8 cellular contexts compared by ENCODE assay signal in the genomic region with DNA sequence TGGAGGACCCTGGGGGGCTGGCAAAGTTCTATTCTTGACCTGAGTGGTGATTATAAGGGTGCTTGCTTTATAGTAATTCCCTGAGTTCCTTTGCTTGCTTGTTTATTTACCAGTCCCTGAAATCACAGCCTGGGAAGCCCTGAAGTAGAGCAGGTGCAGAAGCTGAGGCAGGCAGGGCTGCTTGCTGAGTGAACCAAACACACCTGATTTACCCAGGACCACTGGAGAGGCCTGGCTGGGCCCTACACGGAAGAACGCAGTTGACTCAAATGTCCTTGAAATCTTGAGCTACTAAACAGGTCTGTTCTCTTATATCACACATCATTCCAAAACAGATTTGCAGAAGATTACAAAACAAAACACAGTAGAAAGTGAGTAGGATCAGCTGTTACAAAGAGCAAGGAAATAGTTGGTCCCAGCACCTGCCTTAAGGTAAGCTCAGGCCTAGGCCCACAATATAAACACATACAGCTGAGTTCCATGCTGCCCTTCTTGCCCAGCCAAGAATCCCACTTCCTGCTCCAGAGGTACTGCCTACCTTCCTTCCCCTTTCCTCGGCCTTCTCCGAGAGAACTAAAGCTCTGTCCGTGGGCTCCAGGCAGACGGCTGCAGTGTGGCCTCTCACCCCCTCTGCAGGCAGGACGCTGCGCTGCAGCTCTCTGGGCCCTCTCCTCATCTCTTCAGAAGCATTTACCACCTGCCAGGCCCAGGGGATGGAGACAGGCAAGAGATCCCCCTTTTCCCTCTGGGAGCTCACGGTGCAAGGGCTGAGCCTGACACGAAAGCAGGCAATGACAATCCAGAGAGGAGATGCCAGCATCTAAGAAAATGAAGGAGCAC. TPM values are rescaled to one million over a fixed set of nuclear protein-coding genes. Genes with fewer than 3 reads are reported as not detected.
DNase-seq lines count a peak whose midpoint lies in the region; ATAC-seq and TF ChIP-seq lines count a peak whose summit lies in the region.

No MANE protein-coding gene starts in this region.

- DNase-seq in AG10803 (ENCODE audit: low read depth) (peak; percentile 57), NCI-H526 treated with DMSO at 0.1 percent for 48 hours (lab: John Stamatoyannopoulos, UW) (peak; percentile 72), dorsolateral prefrontal cortex (peak; percentile 67 to 85 (median 80)), lung microvascular endothelial cell (ENCODE audit: low read depth in 2 of 2) (peak; percentile 78 to 83)
- DNase-seq in activated CD4-positive, alpha-beta T cell treated with anti-CD3 and anti-CD28 coated beads, Interleukin-2, amount 50 U/mL, for 48 hours: peak; percentile 76 to 82
- DNase-seq in stimulated activated CD8-positive, alpha-beta memory T cell treated with anti-CD3 and anti-CD28 coated beads, Interleukin-15, amount 100 ng/mL, for 4 hours (ENCODE audit: low read depth in 2 of 2): peak; percentile 26 to 32

- H3K27me3 ChIP-seq in dorsolateral prefrontal cortex: no peaks in the 10 kb centered on the region

- H3K4me3 ChIP-seq in AG10803 (ENCODE audit: low read length) (no peak overlapping the region), dorsolateral prefrontal cortex (no peak overlapping the region)

- peak overlapping the region in 51 of 59 donors; percentile 12 to 82 (median 57) for H3K27ac ChIP-seq in dorsolateral prefrontal cortex

- TF ChIP-seq CTCF in AG10803 (conservative IDR thresholded peaks at IDR 0.05; ENCODE audit: low read length) (peak; percentile 89), dorsolateral prefrontal cortex (IDR thresholded peaks at IDR 0.05 in 54 of 56, conservative IDR thresholded peaks at IDR 0.05 in 2 of 56; ENCODE audit: low read depth in 1 of 56, partially characterized antibody in 56 of 56) (peak; percentile 53 to 96 (median 88))

- intact Hi-C loops in dorsolateral prefrontal cortex (cut with DNase I): loop anchor here (2.0 to 10.0 kb wide), 3 partner anchors 121 to 225 kb away; a partner anchor contains a TSS

- peak; percentile 94 for ATAC-seq in GM19035 (IDR thresholded peaks at IDR 0.05; ENCODE audit: unreplicated experiment)
- ATAC-seq in HG03442 (IDR thresholded peaks at IDR 0.05; ENCODE audit: unreplicated experiment): peak; percentile 70

RNA-seq across cellular contexts. Expression of a gene that starts 46.1 kb away (rescaled TPM):
- total RNA-seq in dorsolateral prefrontal cortex: 10 to 100 TPM in 4 of 120 experiments, 1 to 10 TPM in 116; 2.1 to 11.6 (median 4.9) TPM
- total RNA-seq in lung microvascular endothelial cell: 0.87 and 0.99 TPM in 2 replicates

Comparison
In these comparisons a context has a peak if more than half of its experiments do, and no peak if none do; other contexts are left out.
1. DNase-seq: peak in every context shown above with its lines; median percentile 80 in lung microvascular endothelial cell; 80 in dorsolateral prefrontal cortex; 79 in activated CD4-positive, alpha-beta T cell treated with anti-CD3 and anti-CD28 coated beads, Interleukin-2, amount 50 U/mL, for 48 hours; 72 in NCI-H526 treated with DMSO at 0.1 percent for 48 hours; 57 in AG10803; 29 in stimulated activated CD8-positive, alpha-beta memory T cell treated with anti-CD3 and anti-CD28 coated beads, Interleukin-15, amount 100 ng/mL, for 4 hours.